In genomic region chr14:65413739-65414045, GRCh38 we compare ENCODE assay signal across 8 cellular contexts. TPM values are rescaled to one million over a fixed set of nuclear protein-coding genes. Genes with fewer than 3 reads are reported as not detected.
DNase-seq lines count a peak whose midpoint lies in the region; ATAC-seq and TF ChIP-seq lines count a peak whose summit lies in the region.

No MANE protein-coding gene starts in this region.

- peak overlapping the region; percentile 87 for H3K9ac ChIP-seq in Loucy (ENCODE audit: low read depth, low read length, poor library complexity, severe bottlenecking)

- H3K9me3 ChIP-seq in CD4-positive, CD25-positive, alpha-beta regulatory T cell (ENCODE audit: control insufficient read depth in 2 of 2, low read length in 2 of 2) = no peaks in the 10 kb centered on the region
- no peaks in the 10 kb centered on the region for H3K9me3 ChIP-seq in Loucy (ENCODE audit: insufficient read depth, low read depth, low read length)

- H3K27ac Mint-ChIP-seq in CD4-positive, CD25-positive, alpha-beta regulatory T cell = peak overlapping the region; percentile 88 to 99 (median 92)
- no peak overlapping the region for H3K27ac Mint-ChIP-seq in nephron progenitor cell

- intact Hi-C loops in dorsolateral prefrontal cortex (cut with DNase I) = loop anchor here (2.0 to 10.0 kb wide), 11 partner anchors 51 to 661 kb away; partner anchors contain the start of genes FNTB (in 1 of the 2) and MAX (in 1 of the 2)

- no peaks in the 10 kb centered on the region for H3K9me3 Mint-ChIP-seq in CD4-positive, CD25-positive, alpha-beta regulatory T cell
- H3K9me3 Mint-ChIP-seq in nephron progenitor cell = no peaks in the 10 kb centered on the region

- TF ChIP-seq CTCF in Loucy (conservative IDR thresholded peaks at IDR 0.05; ENCODE audit: low read length) (no peak), dorsolateral prefrontal cortex (IDR thresholded peaks at IDR 0.05 in 54 of 56, conservative IDR thresholded peaks at IDR 0.05 in 2 of 56; ENCODE audit: low read depth in 1 of 56, partially characterized antibody in 56 of 56) (peak in 1 of 56 donors; percentile 14), nephron progenitor cell (IDR thresholded peaks at IDR 0.05) (no peak)

- peak overlapping the region; percentile 81 for H3K4me3 ChIP-seq in CD4-positive, CD25-positive, alpha-beta regulatory T cell (ENCODE audit: low read depth, low read length)
- H3K4me3 ChIP-seq in Loucy (ENCODE audit: low read length, poor library complexity, severe bottlenecking) (peak overlapping the region; percentile 95), dorsolateral prefrontal cortex (peak overlapping the region; percentile 66 to 99 (median 91))

- no peaks in the 10 kb centered on the region for H3K36me3 ChIP-seq in CD4-positive, CD25-positive, alpha-beta regulatory T cell (ENCODE audit: control insufficient read depth, insufficient read depth, low read length)
- no peaks in the 10 kb centered on the region for H3K36me3 ChIP-seq in Loucy (ENCODE audit: insufficient read depth, low read length)

- peak overlapping the region; percentile 83; the same call in 1 of the 2 replicates for H2AFZ ChIP-seq in Loucy (ENCODE audit: low read length)

- H3K27me3 ChIP-seq in CD4-positive, CD25-positive, alpha-beta regulatory T cell (ENCODE audit: control insufficient read depth, insufficient read depth, low read length) = no peaks in the 10 kb centered on the region
- H3K27me3 ChIP-seq in Loucy (ENCODE audit: insufficient read depth, low read length, poor library complexity, severe bottlenecking) (no peaks in the 10 kb centered on the region), dorsolateral prefrontal cortex (no peaks in the 10 kb centered on the region)

- H3K4me1 Mint-ChIP-seq in CD4-positive, CD25-positive, alpha-beta regulatory T cell = peaks cover 23 to 50% (median 43%) of the 10 kb centered on the region in 4 donors
- peaks cover 23% of the 10 kb centered on the region for H3K4me1 Mint-ChIP-seq in nephron progenitor cell

- no peaks in the 10 kb centered on the region for H3K36me3 Mint-ChIP-seq in CD4-positive, CD25-positive, alpha-beta regulatory T cell
- H3K36me3 Mint-ChIP-seq in nephron progenitor cell (ENCODE audit: low read depth) = no peaks in the 10 kb centered on the region

- peaks cover 30% of the 10 kb centered on the region for H3K4me1 ChIP-seq in CD4-positive, CD25-positive, alpha-beta regulatory T cell (ENCODE audit: control insufficient read depth, insufficient read depth, low read length, poor library complexity, severe bottlenecking)
- peaks cover 45% of the 10 kb centered on the region for H3K4me1 ChIP-seq in Loucy (ENCODE audit: insufficient read depth, low read length, poor library complexity, severe bottlenecking)

- no peaks in the 10 kb centered on the region for H3K9me2 ChIP-seq in Loucy (replicated peaks; ENCODE audit: low read depth, low read length)

- H3F3A ChIP-seq in Loucy (ENCODE audit: low read depth) = no peaks in the 10 kb centered on the region

- no peaks in the 10 kb centered on the region for H3K27me3 Mint-ChIP-seq in CD4-positive, CD25-positive, alpha-beta regulatory T cell
- peaks cover 4% of the 10 kb centered on the region for H3K27me3 Mint-ChIP-seq in nephron progenitor cell (ENCODE audit: low read depth, poor library complexity)

- peak overlapping the region; percentile 79 for H3K27ac ChIP-seq in CD4-positive, CD25-positive, alpha-beta regulatory T cell (ENCODE audit: insufficient read depth, low read length, poor library complexity, severe bottlenecking)
- H3K27ac ChIP-seq in dorsolateral prefrontal cortex = peak overlapping the region in 55 of 59 donors; percentile 88 to 100 (median 99)

- H4K20me1 ChIP-seq in Loucy (ENCODE audit: insufficient read depth, low read length, poor library complexity, severe bottlenecking) = peaks cover 49% of the 10 kb centered on the region

- H3K4me2 ChIP-seq in Loucy (ENCODE audit: low read depth, low read length, poor library complexity, severe bottlenecking) = peak overlapping the region; percentile 90

- peaks cover 58% of the 10 kb centered on the region for H3K79me2 ChIP-seq in Loucy (ENCODE audit: insufficient read depth, low read length)

- peak overlapping the region; percentile 95 to 99 (median 97) for H3K4me3 Mint-ChIP-seq in CD4-positive, CD25-positive, alpha-beta regulatory T cell
- peak overlapping the region; percentile 95 for H3K4me3 Mint-ChIP-seq in nephron progenitor cell

- ATAC-seq in CD4-positive, CD25-positive, alpha-beta regulatory T cell (ENCODE audit: low read depth in 2 of 2) = no peak
- ATAC-seq in HG03469 (IDR thresholded peaks at IDR 0.05; ENCODE audit: unreplicated experiment) = no peak
- ATAC-seq in GM21390 (IDR thresholded peaks at IDR 0.05; ENCODE audit: unreplicated experiment) = no peak

- peak in 2 of 3 donors; percentile 15 to 51 for DNase-seq in CD4-positive, CD25-positive, alpha-beta regulatory T cell
- DNase-seq in dorsolateral prefrontal cortex (peak in 1 of 10 donors; percentile 10), nephron progenitor cell (no peak), NCI-H146 treated with DMSO at 0.1 percent for 48 hours (lab: John Stamatoyannopoulos, UW; ENCODE audit: unreplicated experiment) (no peak)
- no peak for DNase-seq in stimulated activated CD4-positive, alpha-beta T cell treated with anti-CD3 and anti-CD28 coated beads, Interleukin-4, amount 100 ng/mL, for 24 hours

RNA-seq across cellular contexts. Expression of gene FUT8, which starts 1.2 kb away (rescaled TPM):
- total RNA-seq in CD4-positive, CD25-positive, alpha-beta regulatory T cell = 59.2 TPM
- polyA plus RNA-seq in CD4-positive, CD25-positive, alpha-beta regulatory T cell = 10 to 100 TPM; 15.3 to 23.4 (median 21.5) TPM
- 100 to 1,000 TPM in 78 of 120 experiments, 10 to 100 TPM in 42; 73.3 to 174 (median 107) TPM for total RNA-seq in dorsolateral prefrontal cortex

Comparison
In these comparisons a context has a peak if more than half of its experiments do, and no peak if none do; other contexts are left out.
1. DNase-seq: peak in CD4-positive, CD25-positive, alpha-beta regulatory T cell (2 of 3); none in nephron progenitor cell (single experiment), stimulated activated CD4-positive, alpha-beta T cell treated with anti-CD3 and anti-CD28 coated beads, Interleukin-4, amount 100 ng/mL, for 24 hours (single experiment) and NCI-H146 treated with DMSO at 0.1 percent for 48 hours (single experiment).
2. Peak in every context shown above with its lines, with median percentiles within 50 percentile points of each other: H3K4me3 ChIP-seq.